In genomic region chr5:54002183-54002770, GRCh38 we compare ENCODE assay signal across 1 cellular context.
TF ChIP-seq lines count a peak whose summit lies in the region.

No MANE protein-coding gene starts in this region.

TF ChIP-seq in H1, 55 proteins besides CTCF, POLR2A, EP300 and RAD21 (continued from another document):
- TF ChIP-seq, protein P1, sequence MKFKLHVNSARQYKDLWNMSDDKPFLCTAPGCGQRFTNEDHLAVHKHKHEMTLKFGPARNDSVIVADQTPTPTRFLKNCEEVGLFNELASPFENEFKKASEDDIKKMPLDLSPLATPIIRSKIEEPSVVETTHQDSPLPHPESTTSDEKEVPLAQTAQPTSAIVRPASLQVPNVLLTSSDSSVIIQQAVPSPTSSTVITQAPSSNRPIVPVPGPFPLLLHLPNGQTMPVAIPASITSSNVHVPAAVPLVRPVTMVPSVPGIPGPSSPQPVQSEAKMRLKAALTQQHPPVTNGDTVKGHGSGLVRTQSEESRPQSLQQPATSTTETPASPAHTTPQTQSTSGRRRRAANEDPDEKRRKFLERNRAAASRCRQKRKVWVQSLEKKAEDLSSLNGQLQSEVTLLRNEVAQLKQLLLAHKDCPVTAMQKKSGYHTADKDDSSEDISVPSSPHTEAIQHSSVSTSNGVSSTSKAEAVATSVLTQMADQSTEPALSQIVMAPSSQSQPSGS (IDR thresholded peaks at IDR 0.05; ENCODE audit: low read length), result no peak
- TF ChIP-seq CBX5 (IDR thresholded peaks at IDR 0.05; ENCODE audit: low read depth, low read length), result no peak
- TF ChIP-seq SAP30 (IDR thresholded peaks at IDR 0.05; ENCODE audit: insufficient read depth, insufficient replicate concordance, low read length), result no peak
- TF ChIP-seq GABPA (IDR thresholded peaks at IDR 0.05; ENCODE audit: borderline replicate concordance, insufficient read depth, low read length), result no peak
- TF ChIP-seq POU5F1 (IDR thresholded peaks at IDR 0.05; ENCODE audit: low read depth, low read length), result no peak
- TF ChIP-seq BACH1 (IDR thresholded peaks at IDR 0.05; ENCODE audit: low read length), result no peak
- TF ChIP-seq ZNF274 (IDR thresholded peaks at IDR 0.05; ENCODE audit: borderline replicate concordance, extremely low read depth, low read length), result no peak
- no peak for TF ChIP-seq SUZ12 (IDR thresholded peaks at IDR 0.05; ENCODE audit: low read length)
- no peak for TF ChIP-seq ASH2L (IDR thresholded peaks at IDR 0.05; ENCODE audit: low read length)
- TF ChIP-seq CHD1 (IDR thresholded peaks at IDR 0.05; ENCODE audit: low read depth, low read length), result no peak
- no peak for TF ChIP-seq RNF2 (IDR thresholded peaks at IDR 0.05; ENCODE audit: borderline replicate concordance, low read depth, low read length, missing control alignments, poor library complexity, severe bottlenecking)
- no peak for TF ChIP-seq KDM4A (IDR thresholded peaks at IDR 0.05; ENCODE audit: low read depth, low read length, severe bottlenecking)
- TF ChIP-seq CREB1 (IDR thresholded peaks at IDR 0.05), result no peak
- TF ChIP-seq HDAC6 (IDR thresholded peaks at IDR 0.05; ENCODE audit: low read depth, low read length), result no peak
- no peak for TF ChIP-seq SIRT6 (IDR thresholded peaks at IDR 0.05; ENCODE audit: low read length)
- no peak for TF ChIP-seq SRF (IDR thresholded peaks at IDR 0.05; ENCODE audit: low read depth, low read length)
